In the genomic region with DNA sequence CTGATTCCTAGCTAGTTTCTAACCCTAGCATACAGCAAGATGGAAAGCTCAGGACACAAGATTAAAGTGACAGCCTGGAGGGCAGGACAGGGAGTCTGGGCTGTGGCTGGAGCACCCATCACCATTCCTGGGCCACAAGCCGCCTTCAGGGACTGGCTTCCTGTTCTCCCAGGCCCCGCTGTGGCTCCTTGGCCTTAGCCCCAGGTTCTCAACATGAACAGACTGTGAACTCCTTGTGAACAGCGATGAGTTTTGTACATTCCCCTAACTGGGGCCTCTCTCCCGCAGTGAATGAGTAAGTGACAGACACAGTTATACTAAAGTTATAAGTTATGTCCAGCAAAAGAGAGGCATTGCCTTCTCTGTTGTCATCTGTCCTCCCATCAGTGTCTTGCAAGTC, we compare ENCODE assay signal across 1 cellular context.
TF ChIP-seq lines count a peak whose summit lies in the region.

No MANE protein-coding gene starts in this region.

TF ChIP-seq in GM12878, 131 proteins besides CTCF, POLR2A, EP300 and RAD21 (continued from another document):
- TF ChIP-seq, protein P1, sequence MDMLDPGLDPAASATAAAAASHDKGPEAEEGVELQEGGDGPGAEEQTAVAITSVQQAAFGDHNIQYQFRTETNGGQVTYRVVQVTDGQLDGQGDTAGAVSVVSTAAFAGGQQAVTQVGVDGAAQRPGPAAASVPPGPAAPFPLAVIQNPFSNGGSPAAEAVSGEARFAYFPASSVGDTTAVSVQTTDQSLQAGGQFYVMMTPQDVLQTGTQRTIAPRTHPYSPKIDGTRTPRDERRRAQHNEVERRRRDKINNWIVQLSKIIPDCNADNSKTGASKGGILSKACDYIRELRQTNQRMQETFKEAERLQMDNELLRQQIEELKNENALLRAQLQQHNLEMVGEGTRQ (IDR thresholded peaks at IDR 0.05; ENCODE audit: borderline replicate concordance, low read depth, low read length): no peak
- TF ChIP-seq, protein P2, sequence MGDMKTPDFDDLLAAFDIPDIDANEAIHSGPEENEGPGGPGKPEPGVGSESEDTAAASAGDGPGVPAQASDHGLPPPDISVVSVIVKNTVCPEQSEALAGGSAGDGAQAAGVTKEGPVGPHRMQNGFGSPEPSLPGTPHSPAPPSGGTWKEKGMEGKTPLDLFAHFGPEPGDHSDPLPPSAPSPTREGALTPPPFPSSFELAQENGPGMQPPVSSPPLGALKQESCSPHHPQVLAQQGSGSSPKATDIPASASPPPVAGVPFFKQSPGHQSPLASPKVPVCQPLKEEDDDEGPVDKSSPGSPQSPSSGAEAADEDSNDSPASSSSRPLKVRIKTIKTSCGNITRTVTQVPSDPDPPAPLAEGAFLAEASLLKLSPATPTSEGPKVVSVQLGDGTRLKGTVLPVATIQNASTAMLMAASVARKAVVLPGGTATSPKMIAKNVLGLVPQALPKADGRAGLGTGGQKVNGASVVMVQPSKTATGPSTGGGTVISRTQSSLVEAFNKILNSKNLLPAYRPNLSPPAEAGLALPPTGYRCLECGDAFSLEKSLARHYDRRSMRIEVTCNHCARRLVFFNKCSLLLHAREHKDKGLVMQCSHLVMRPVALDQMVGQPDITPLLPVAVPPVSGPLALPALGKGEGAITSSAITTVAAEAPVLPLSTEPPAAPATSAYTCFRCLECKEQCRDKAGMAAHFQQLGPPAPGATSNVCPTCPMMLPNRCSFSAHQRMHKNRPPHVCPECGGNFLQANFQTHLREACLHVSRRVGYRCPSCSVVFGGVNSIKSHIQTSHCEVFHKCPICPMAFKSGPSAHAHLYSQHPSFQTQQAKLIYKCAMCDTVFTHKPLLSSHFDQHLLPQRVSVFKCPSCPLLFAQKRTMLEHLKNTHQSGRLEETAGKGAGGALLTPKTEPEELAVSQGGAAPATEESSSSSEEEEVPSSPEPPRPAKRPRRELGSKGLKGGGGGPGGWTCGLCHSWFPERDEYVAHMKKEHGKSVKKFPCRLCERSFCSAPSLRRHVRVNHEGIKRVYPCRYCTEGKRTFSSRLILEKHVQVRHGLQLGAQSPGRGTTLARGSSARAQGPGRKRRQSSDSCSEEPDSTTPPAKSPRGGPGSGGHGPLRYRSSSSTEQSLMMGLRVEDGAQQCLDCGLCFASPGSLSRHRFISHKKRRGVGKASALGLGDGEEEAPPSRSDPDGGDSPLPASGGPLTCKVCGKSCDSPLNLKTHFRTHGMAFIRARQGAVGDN (IDR thresholded peaks at IDR 0.05): no peak
- TF ChIP-seq HDAC6 (IDR thresholded peaks at IDR 0.05; ENCODE audit: unreplicated experiment) (no peak), CBFB (IDR thresholded peaks at IDR 0.05; ENCODE audit: low read depth) (no peak), ZSCAN29 (IDR thresholded peaks at IDR 0.05) (no peak)
- TF ChIP-seq, protein P3, sequence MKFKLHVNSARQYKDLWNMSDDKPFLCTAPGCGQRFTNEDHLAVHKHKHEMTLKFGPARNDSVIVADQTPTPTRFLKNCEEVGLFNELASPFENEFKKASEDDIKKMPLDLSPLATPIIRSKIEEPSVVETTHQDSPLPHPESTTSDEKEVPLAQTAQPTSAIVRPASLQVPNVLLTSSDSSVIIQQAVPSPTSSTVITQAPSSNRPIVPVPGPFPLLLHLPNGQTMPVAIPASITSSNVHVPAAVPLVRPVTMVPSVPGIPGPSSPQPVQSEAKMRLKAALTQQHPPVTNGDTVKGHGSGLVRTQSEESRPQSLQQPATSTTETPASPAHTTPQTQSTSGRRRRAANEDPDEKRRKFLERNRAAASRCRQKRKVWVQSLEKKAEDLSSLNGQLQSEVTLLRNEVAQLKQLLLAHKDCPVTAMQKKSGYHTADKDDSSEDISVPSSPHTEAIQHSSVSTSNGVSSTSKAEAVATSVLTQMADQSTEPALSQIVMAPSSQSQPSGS (IDR thresholded peaks at IDR 0.05; ENCODE audit: low read length): no peak
- TF ChIP-seq, protein P4, sequence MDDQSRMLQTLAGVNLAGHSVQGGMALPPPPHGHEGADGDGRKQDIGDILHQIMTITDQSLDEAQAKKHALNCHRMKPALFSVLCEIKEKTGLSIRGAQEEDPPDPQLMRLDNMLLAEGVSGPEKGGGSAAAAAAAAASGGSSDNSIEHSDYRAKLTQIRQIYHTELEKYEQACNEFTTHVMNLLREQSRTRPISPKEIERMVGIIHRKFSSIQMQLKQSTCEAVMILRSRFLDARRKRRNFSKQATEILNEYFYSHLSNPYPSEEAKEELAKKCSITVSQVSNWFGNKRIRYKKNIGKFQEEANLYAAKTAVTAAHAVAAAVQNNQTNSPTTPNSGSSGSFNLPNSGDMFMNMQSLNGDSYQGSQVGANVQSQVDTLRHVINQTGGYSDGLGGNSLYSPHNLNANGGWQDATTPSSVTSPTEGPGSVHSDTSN (IDR thresholded peaks at IDR 0.05; ENCODE audit: insufficient replicate concordance, low read depth, low read length): no peak
- TF ChIP-seq, protein P5, sequence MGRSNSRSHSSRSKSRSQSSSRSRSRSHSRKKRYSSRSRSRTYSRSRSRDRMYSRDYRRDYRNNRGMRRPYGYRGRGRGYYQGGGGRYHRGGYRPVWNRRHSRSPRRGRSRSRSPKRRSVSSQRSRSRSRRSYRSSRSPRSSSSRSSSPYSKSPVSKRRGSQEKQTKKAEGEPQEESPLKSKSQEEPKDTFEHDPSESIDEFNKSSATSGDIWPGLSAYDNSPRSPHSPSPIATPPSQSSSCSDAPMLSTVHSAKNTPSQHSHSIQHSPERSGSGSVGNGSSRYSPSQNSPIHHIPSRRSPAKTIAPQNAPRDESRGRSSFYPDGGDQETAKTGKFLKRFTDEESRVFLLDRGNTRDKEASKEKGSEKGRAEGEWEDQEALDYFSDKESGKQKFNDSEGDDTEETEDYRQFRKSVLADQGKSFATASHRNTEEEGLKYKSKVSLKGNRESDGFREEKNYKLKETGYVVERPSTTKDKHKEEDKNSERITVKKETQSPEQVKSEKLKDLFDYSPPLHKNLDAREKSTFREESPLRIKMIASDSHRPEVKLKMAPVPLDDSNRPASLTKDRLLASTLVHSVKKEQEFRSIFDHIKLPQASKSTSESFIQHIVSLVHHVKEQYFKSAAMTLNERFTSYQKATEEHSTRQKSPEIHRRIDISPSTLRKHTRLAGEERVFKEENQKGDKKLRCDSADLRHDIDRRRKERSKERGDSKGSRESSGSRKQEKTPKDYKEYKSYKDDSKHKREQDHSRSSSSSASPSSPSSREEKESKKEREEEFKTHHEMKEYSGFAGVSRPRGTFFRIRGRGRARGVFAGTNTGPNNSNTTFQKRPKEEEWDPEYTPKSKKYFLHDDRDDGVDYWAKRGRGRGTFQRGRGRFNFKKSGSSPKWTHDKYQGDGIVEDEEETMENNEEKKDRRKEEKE (IDR thresholded peaks at IDR 0.05): no peak
- TF ChIP-seq, protein P6, sequence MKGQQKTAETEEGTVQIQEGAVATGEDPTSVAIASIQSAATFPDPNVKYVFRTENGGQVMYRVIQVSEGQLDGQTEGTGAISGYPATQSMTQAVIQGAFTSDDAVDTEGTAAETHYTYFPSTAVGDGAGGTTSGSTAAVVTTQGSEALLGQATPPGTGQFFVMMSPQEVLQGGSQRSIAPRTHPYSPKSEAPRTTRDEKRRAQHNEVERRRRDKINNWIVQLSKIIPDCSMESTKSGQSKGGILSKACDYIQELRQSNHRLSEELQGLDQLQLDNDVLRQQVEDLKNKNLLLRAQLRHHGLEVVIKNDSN (IDR thresholded peaks at IDR 0.05; ENCODE audit: borderline replicate concordance, extremely low read length, insufficient read depth, low read depth, low read length): no peak
